In genomic region chr18:11689031-11689971, GRCh38 we compare ENCODE assay signal across 1 cellular context.
TF ChIP-seq lines count a peak whose summit lies in the region.

GNAL (plus strand) TSS chr18:11689264; CDS start chr18:11689564, 300 bp downstream.

TF ChIP-seq in GM12878, 131 proteins besides CTCF, POLR2A, EP300 and RAD21 (continued from another document):
- TF ChIP-seq ZBTB40 (IDR thresholded peaks at IDR 0.05; ENCODE audit: borderline replicate concordance) = peak; percentile 73
- no peak for TF ChIP-seq JUND (IDR thresholded peaks at IDR 0.05; ENCODE audit: low read depth, low read length)
- TF ChIP-seq NFYA (IDR thresholded peaks at IDR 0.05; ENCODE audit: borderline replicate concordance, low read depth, low read length) = no peak
- 0 out of 2 replicates have a peak, but pooled peaks have one; percentile 91 for TF ChIP-seq EZH2 (IDR thresholded peaks at IDR 0.05; ENCODE audit: borderline replicate concordance, control insufficient read depth, low read depth, low read length)
- TF ChIP-seq NRF1 (conservative IDR thresholded peaks at IDR 0.05; ENCODE audit: low read depth, low read length) = no peak
- TF ChIP-seq CUX1 (IDR thresholded peaks at IDR 0.05; ENCODE audit: insufficient replicate concordance, low read depth, low read length) = no peak
- no peak for TF ChIP-seq POLR2AphosphoS2 (IDR thresholded peaks at IDR 0.05; ENCODE audit: low read depth, low read length)
- TF ChIP-seq NR2C2 (IDR thresholded peaks at IDR 0.05; ENCODE audit: borderline replicate concordance, control insufficient read depth, insufficient read length, low read depth) = no peak
- TF ChIP-seq ZNF24 (IDR thresholded peaks at IDR 0.05) = no peak
- no peak for TF ChIP-seq ZBTB4 (CRISPR knock-in tag; IDR thresholded peaks at IDR 0.05)
- TF ChIP-seq TCF3 (IDR thresholded peaks at IDR 0.05; ENCODE audit: borderline replicate concordance, insufficient read depth, low read depth, low read length) = peak; percentile 15; the same call in 1 of the 2 replicates
- no peak for TF ChIP-seq CHD4 (IDR thresholded peaks at IDR 0.05)
- TF ChIP-seq MTA2 (IDR thresholded peaks at IDR 0.05; ENCODE audit: low read depth) = no peak
- peak; percentile 43; the same call in 1 of the 3 replicates for TF ChIP-seq POU2F2 (IDR thresholded peaks at IDR 0.05; ENCODE audit: borderline replicate concordance, low read depth, low read length)
- TF ChIP-seq ZNF687 (IDR thresholded peaks at IDR 0.05) = peak; percentile 86
- no peak for TF ChIP-seq ATF7 (IDR thresholded peaks at IDR 0.05; ENCODE audit: low read depth)
- TF ChIP-seq MEF2A (IDR thresholded peaks at IDR 0.05; ENCODE audit: insufficient read depth, low read depth, low read length) = no peak
- no peak for TF ChIP-seq IKZF2 (IDR thresholded peaks at IDR 0.05)
- TF ChIP-seq MAX (IDR thresholded peaks at IDR 0.05; ENCODE audit: low read depth, low read length) = no peak
- no peak for TF ChIP-seq SIN3A (IDR thresholded peaks at IDR 0.05; ENCODE audit: low read depth, low read length)
- no peak for TF ChIP-seq RFX5 (IDR thresholded peaks at IDR 0.05; ENCODE audit: low read depth, low read length)
- no peak for TF ChIP-seq MTA3 (IDR thresholded peaks at IDR 0.05; ENCODE audit: borderline replicate concordance, low read length)
- no peak for TF ChIP-seq CBX3 (IDR thresholded peaks at IDR 0.05; ENCODE audit: borderline replicate concordance, low read depth)
- TF ChIP-seq ZNF217 (IDR thresholded peaks at IDR 0.05) = no peak
- no peak for TF ChIP-seq ATF2 (IDR thresholded peaks at IDR 0.05; ENCODE audit: low read length)
- TF ChIP-seq YY1 (IDR thresholded peaks at IDR 0.05; ENCODE audit: low read depth, low read length) = peak; percentile 97
- TF ChIP-seq HCFC1 (IDR thresholded peaks at IDR 0.05; ENCODE audit: low read length) = no peak
- no peak for TF ChIP-seq NBN (IDR thresholded peaks at IDR 0.05)
- no peak for TF ChIP-seq CEBPB (IDR thresholded peaks at IDR 0.05; ENCODE audit: borderline replicate concordance in 1 of 2, low read depth in 2 of 2, low read length in 2 of 2)
- TF ChIP-seq USF1 (IDR thresholded peaks at IDR 0.05; ENCODE audit: borderline replicate concordance, extremely low read length, insufficient read depth, low read depth, low read length) = no peak
- no peak for TF ChIP-seq ZNF622 (IDR thresholded peaks at IDR 0.05)
- no peak for TF ChIP-seq POLR2AphosphoS5 (IDR thresholded peaks at IDR 0.05; ENCODE audit: low read length)
- TF ChIP-seq RELA (IDR thresholded peaks at IDR 0.05; ENCODE audit: borderline replicate concordance, partially characterized antibody) = no peak
- no peak for TF ChIP-seq ETV6 (conservative IDR thresholded peaks at IDR 0.05 in 1 of 2, IDR thresholded peaks at IDR 0.05 in 1 of 2; ENCODE audit: borderline replicate concordance in 1 of 2, low read depth in 1 of 2)
- TF ChIP-seq ZSCAN29 (IDR thresholded peaks at IDR 0.05) = peak; percentile 51; the same call in 1 of the 2 replicates
- no peak for TF ChIP-seq EGR1 (IDR thresholded peaks at IDR 0.05; ENCODE audit: borderline replicate concordance in 1 of 2, low read depth in 2 of 2, low read length in 2 of 2)
- no peak for TF ChIP-seq ZBTB33 (IDR thresholded peaks at IDR 0.05)
- no peak for TF ChIP-seq PAX8 (IDR thresholded peaks at IDR 0.05)
- TF ChIP-seq CREB1 (IDR thresholded peaks at IDR 0.05; ENCODE audit: low read depth) = no peak
- TF ChIP-seq JUNB (IDR thresholded peaks at IDR 0.05) = no peak
- TF ChIP-seq SUZ12 (IDR thresholded peaks at IDR 0.05; ENCODE audit: unreplicated experiment) = peak; percentile 64
